Comparison of ENCODE assay signal across 16 cellular contexts in the genomic region with DNA sequence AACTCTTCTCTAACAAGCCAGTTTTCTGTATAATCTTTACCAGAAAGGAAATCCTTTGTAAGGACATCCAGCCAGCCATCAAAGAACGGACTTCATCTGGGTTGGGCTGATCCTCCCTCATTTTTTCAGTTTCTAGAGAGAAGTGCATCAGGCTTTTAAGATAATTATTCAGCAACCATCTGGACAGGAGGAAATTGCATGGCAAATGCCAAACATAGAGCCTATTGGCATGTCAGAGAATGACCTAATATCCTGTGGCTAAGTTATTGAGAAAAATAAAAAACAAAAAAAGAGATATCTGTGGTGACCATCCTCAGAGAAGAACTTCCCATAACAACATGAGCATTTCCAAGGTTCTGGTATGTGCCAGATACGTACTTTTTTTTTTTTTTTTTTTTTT.
DNase-seq lines count a peak whose midpoint lies in the region; TF ChIP-seq lines count a peak whose summit lies in the region.
"Had no signal": no experiment of that assay in that cellular context is flagged by ENCODE, and none has a peak within 500 bp of the region (broad histone marks: within the 10 kb centered on the region; RNA-seq: fewer than 3 reads in every experiment).

No MANE protein-coding gene starts in this region.

- TF ChIP-seq POLR2A in lower leg skin (IDR thresholded peaks at IDR 0.05) = no peak

- intact Hi-C loops in tibial artery (cut with DNase I; ENCODE audit: low total_unique reads) (no loop called here), lower leg skin (cut with DNase I; ENCODE audit: low total_unique reads) (no loop called here)

- TF ChIP-seq CTCF in fibroblast of mammary gland (conservative IDR thresholded peaks at IDR 0.05; ENCODE audit: control insufficient read depth, insufficient read depth, low read depth, low read length) = no peak
- TF ChIP-seq CTCF in tibial artery (IDR thresholded peaks at IDR 0.05) = no peak
- no peak for TF ChIP-seq CTCF in lower leg skin (IDR thresholded peaks at IDR 0.05)

- no peaks in the 10 kb centered on the region for H3K36me3 ChIP-seq in tibial artery
- H3K36me3 ChIP-seq: cardiac muscle cell, sigmoid colon, thoracic aorta had no signal

- H3K4me3 ChIP-seq in fibroblast of mammary gland (ENCODE audit: control insufficient read depth, low read depth, low read length) (no peak overlapping the region), tibial artery (no peak overlapping the region), lower leg skin (ENCODE audit: low read depth, poor library complexity, severe bottlenecking) (no peak overlapping the region)
- H3K4me3 ChIP-seq: cardiac muscle cell, sigmoid colon, thoracic aorta had no signal

- H3K27me3 ChIP-seq in tibial artery = no peaks in the 10 kb centered on the region
- H3K27me3 ChIP-seq: cardiac muscle cell, sigmoid colon had no signal

- 47 to 59% methylated on average over 2 of the region's 2 CpGs for WGBS in lower leg skin, 2 donors

- H3K4me1 ChIP-seq in tibial artery = no peaks in the 10 kb centered on the region

- H3K9me3 ChIP-seq in tibial artery = no peaks in the 10 kb centered on the region
- H3K9me3 ChIP-seq: sigmoid colon, thoracic aorta had no signal

- no peak overlapping the region for H3K27ac ChIP-seq in tibial artery
- H3K27ac ChIP-seq: cardiac muscle cell, sigmoid colon, thoracic aorta had no signal

- peak; percentile 62 for DNase-seq in AG20443 (ENCODE audit: low spot score)
- peak; percentile 52 for DNase-seq in GM04503 (ENCODE audit: low read depth)
- DNase-seq in NOMO-1 treated with dmso at 0.1 percent for 144 hours (lab: John Stamatoyannopoulos, UW; ENCODE audit: unreplicated experiment) = peak; percentile 57
- DNase-seq in fibroblast of mammary gland (ENCODE audit: low read depth) = peak; percentile 61
- no peak for DNase-seq in NCI-H526 treated with DMSO at 0.1 percent for 48 hours (lab: John Stamatoyannopoulos, UW)
- DNase-seq in tibial artery = no peak
- no peak for DNase-seq in lower leg skin (ENCODE audit: low spot score in 2 of 2)
- DNase-seq in activated CD4-positive, alpha-beta T cell treated with anti-CD3 and anti-CD28 coated beads, Interleukin-2, amount 50 U/mL, for 48 hours = no peak
- DNase-seq: activated CD4-positive, alpha-beta T cell treated with anti-CD3 and anti-CD28 coated beads for 1 hour; GDM1; H7; nephron progenitor cell; posterior cingulate gyrus; sigmoid colon had no signal

Comparison
In these comparisons a context has a peak if more than half of its experiments do, and no peak if none do; other contexts are left out.
1. DNase-seq: peak in AG20443 (single experiment), GM04503 (single experiment), NOMO-1 treated with dmso at 0.1 percent for 144 hours (single experiment) and fibroblast of mammary gland (single experiment); none in NCI-H526 treated with DMSO at 0.1 percent for 48 hours (single experiment), tibial artery (0 of 2), lower leg skin (0 of 2) and activated CD4-positive, alpha-beta T cell treated with anti-CD3 and anti-CD28 coated beads, Interleukin-2, amount 50 U/mL, for 48 hours (0 of 2).